ENCODE assay signal across 8 cellular contexts in the genomic region with DNA sequence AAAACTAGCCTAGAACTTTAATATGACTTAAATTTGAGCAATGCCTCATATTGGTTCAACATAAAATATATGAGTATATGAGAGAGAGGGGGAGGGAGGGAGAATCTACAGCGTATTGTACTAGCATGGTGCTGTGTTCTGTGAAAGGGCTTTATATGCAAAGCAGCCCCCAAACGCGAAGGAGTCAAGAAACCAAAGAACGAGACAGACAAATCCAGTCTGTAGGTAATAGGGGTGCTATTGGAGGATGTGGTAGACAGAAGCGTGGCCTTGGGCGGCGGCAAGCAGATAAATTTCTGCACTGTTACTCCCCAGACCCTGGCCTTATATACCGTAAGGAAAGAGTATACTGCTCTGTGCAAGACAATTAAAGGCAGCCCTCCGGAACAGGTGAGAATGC. TPM values are rescaled to one million over a fixed set of nuclear protein-coding genes. Genes with fewer than 3 reads are reported as not detected.
DNase-seq lines count a peak whose midpoint lies in the region; ATAC-seq and TF ChIP-seq lines count a peak whose summit lies in the region.

No MANE protein-coding gene starts in this region.

- ATAC-seq in GM21390 (IDR thresholded peaks at IDR 0.05; ENCODE audit: unreplicated experiment), result peak; percentile 23

- peaks cover 44% of the 10 kb centered on the region for H3K79me2 ChIP-seq in osteoblast (ENCODE audit: insufficient read depth, low read length)

- DNase-seq in BJ (ENCODE audit: low read depth) (no peak), LNCaP clone FGC (ENCODE audit: low read depth) (no peak), osteoblast (ENCODE audit: insufficient read length, low spot score, missing footprints) (no peak), activated gamma-delta T cell (lab: John Stamatoyannopoulos, UW) (no peak), AG08396 (ENCODE audit: low spot score) (no peak), GDM1 (lab: John Stamatoyannopoulos, UW) (no peak)

- H3K27me3 ChIP-seq in BJ (ENCODE audit: control insufficient read depth, insufficient read depth, low read length) (no peaks in the 10 kb centered on the region), duodenal mucosa (ENCODE audit: control insufficient read depth in 1 of 2, insufficient read depth in 2 of 2, low read length in 2 of 2) (no peaks in the 10 kb centered on the region), osteoblast (ENCODE audit: insufficient read depth, low read length) (no peaks in the 10 kb centered on the region)

- CTCF ChIA-PET in BJ (lab: Yijun Ruan, JAX), result interaction anchor here (1.0 to 2.6 kb wide), 9 partner anchors 10 to 38 kb away, joined by 3 to 13 read pairs (median 7); no protein-coding TSS in a partner anchor

- H2AFZ ChIP-seq in osteoblast (ENCODE audit: low read length), result peak overlapping the region; percentile 82

- H3K27ac ChIP-seq in duodenal mucosa (ENCODE audit: low read depth, low read length), result peak overlapping the region; percentile 85
- peak overlapping the region; percentile 87 for H3K27ac ChIP-seq in osteoblast (ENCODE audit: low read depth, low read length)

- H3K4me1 ChIP-seq in duodenal mucosa (ENCODE audit: control insufficient read depth in 1 of 2, insufficient read depth in 2 of 2, low read length in 2 of 2) (peaks cover 16% of the 10 kb centered on the region in 2 donors), osteoblast (ENCODE audit: insufficient read depth, low read length) (peaks cover 26% of the 10 kb centered on the region)

- H4K20me1 ChIP-seq in osteoblast (ENCODE audit: insufficient read depth, low read length), result peaks cover 15% of the 10 kb centered on the region

- no peak for TF ChIP-seq CTCF in BJ (IDR thresholded peaks at IDR 0.05; ENCODE audit: insufficient read depth, low read depth, low read length)
- TF ChIP-seq CTCF in LNCaP clone FGC (IDR thresholded peaks at IDR 0.05; ENCODE audit: control insufficient read depth, extremely low read depth, insufficient read depth), result no peak
- TF ChIP-seq CTCF in osteoblast (IDR thresholded peaks at IDR 0.05; ENCODE audit: extremely low read depth, low read depth, low read length), result no peak

- H3K4me2 ChIP-seq in osteoblast (ENCODE audit: insufficient read depth, low read length), result peak overlapping the region; percentile 97

- H3K4me3 ChIP-seq in BJ (ENCODE audit: low read depth, low read length), result peak overlapping the region; percentile 59
- peak overlapping the region; percentile 66 for H3K4me3 ChIP-seq in LNCaP clone FGC (ENCODE audit: low read depth, low read length)
- peak overlapping the region; percentile 87 to 94 for H3K4me3 ChIP-seq in duodenal mucosa (ENCODE audit: low read depth in 1 of 2, low read length in 2 of 2)
- H3K4me3 ChIP-seq in osteoblast (ENCODE audit: insufficient read depth, low read length), result peak overlapping the region; percentile 97

- H3K9ac ChIP-seq in duodenal mucosa (ENCODE audit: low read depth in 1 of 2, low read length in 2 of 2), result peak overlapping the region; percentile 83 to 91

- H3K9me3 ChIP-seq in duodenal mucosa (ENCODE audit: control insufficient read depth in 1 of 2, low read length in 2 of 2), result no peaks in the 10 kb centered on the region
- no peaks in the 10 kb centered on the region for H3K9me3 ChIP-seq in osteoblast (ENCODE audit: low read depth, low read length)

- POLR2A ChIA-PET in BJ (lab: Charles Lee), result interaction anchor here (2.1 kb wide), 1 partner anchor 14 kb away, joined by 10 read pairs; no protein-coding TSS in a partner anchor

- H3K36me3 ChIP-seq in BJ (ENCODE audit: control insufficient read depth, insufficient read depth, low read length), result no peaks in the 10 kb centered on the region
- no peaks in the 10 kb centered on the region for H3K36me3 ChIP-seq in duodenal mucosa (ENCODE audit: control insufficient read depth in 1 of 2, insufficient read depth in 2 of 2, low read length in 2 of 2)
- H3K36me3 ChIP-seq in osteoblast (ENCODE audit: insufficient read depth, low read length), result peaks cover 20% of the 10 kb centered on the region

RNA-seq across cellular contexts. Expression of gene ANXA5, which starts 0.8 kb away (rescaled TPM):
- polyA plus RNA-seq in BJ (2011; rRNA removed), result 591 and 1,019 TPM in 2 replicates
- polyA minus RNA-seq in BJ (2011; rRNA and poly(A)+ RNA removed), result 217 and 227 TPM in 2 replicates
- 1,038 and 1,166 TPM in 2 replicates for total RNA-seq in osteoblast
